15 cellular contexts compared by ENCODE assay signal in genomic region chr11:75603791-75604736, GRCh38. TPM values are rescaled to one million over a fixed set of nuclear protein-coding genes. Genes with fewer than 3 reads are reported as not detected.
DNase-seq lines count a peak whose midpoint lies in the region; ATAC-seq, FAIRE-seq and TF ChIP-seq lines count a peak whose summit lies in the region.
"Had no signal": no experiment of that assay in that cellular context is flagged by ENCODE, and none has a peak within 500 bp of the region (broad histone marks: within the 10 kb centered on the region; RNA-seq: fewer than 3 reads in every experiment).

No MANE protein-coding gene starts in this region.

- ATAC-seq in GM21381 (IDR thresholded peaks at IDR 0.05; ENCODE audit: unreplicated experiment) = no peak

- H3K4me3 ChIP-seq in adipocyte (ENCODE audit: low read length) (peak overlapping the region; percentile 20), foreskin fibroblast (ENCODE audit: low read depth in 1 of 2, low read length in 2 of 2) (peak overlapping the region in 1 of 2 donors; percentile 7), lower leg skin (ENCODE audit: low read depth, poor library complexity, severe bottlenecking) (no peak overlapping the region)
- H3K4me3 ChIP-seq: esophagus muscularis mucosa, uterus had no signal

- no peak for TF ChIP-seq CTCF in foreskin fibroblast (IDR thresholded peaks at IDR 0.05; ENCODE audit: low read depth, low read length)
- TF ChIP-seq CTCF in lower leg skin (IDR thresholded peaks at IDR 0.05) = no peak

- H3K9ac ChIP-seq in adipocyte (ENCODE audit: low read length) = peak overlapping the region; percentile 16

- H3K9me3 ChIP-seq in adipocyte (ENCODE audit: control insufficient read depth, low read length) = no peaks in the 10 kb centered on the region
- H3K9me3 ChIP-seq: esophagus muscularis mucosa, uterus had no signal

- intact Hi-C loops in lower leg skin (cut with DNase I; ENCODE audit: low total_unique reads) = no loop called here

- DNase-seq in NOMO-1 treated with DMSO at 0.1 percent for 48 hours (lab: John Stamatoyannopoulos, UW; ENCODE audit: unreplicated experiment) = peak; percentile 23
- no peak for DNase-seq in NOMO-1 treated with dmso at 0.1 percent for 144 hours (lab: John Stamatoyannopoulos, UW; ENCODE audit: unreplicated experiment)
- DNase-seq in adipocyte (ENCODE audit: low read depth) = peak; percentile 90
- DNase-seq in foreskin fibroblast = peak; percentile 92 to 95
- DNase-seq in urothelium cell line (ENCODE audit: low spot score) = peak; percentile 52
- DNase-seq in lower leg skin (ENCODE audit: low spot score in 2 of 2) = no peak
- DNase-seq in GM12892 (ENCODE audit: insufficient read length) = no peak
- DNase-seq: activated naive CD8-positive, alpha-beta T cell treated with anti-CD3 and anti-CD28 coated beads for 36 hours; AML-193; mesendoderm; MM.1S; NCI-H526 treated with DMSO at 0.1 percent for 48 hours; uterus had no signal

- H3K36me3 ChIP-seq in adipocyte (ENCODE audit: control insufficient read depth, insufficient read depth, low read length, severe bottlenecking) = no peaks in the 10 kb centered on the region
- H3K36me3 ChIP-seq: uterus had no signal

- WGBS in lower leg skin, 2 donors = 75 to 76% methylated on average over 16 of the region's 16 CpGs

- TF ChIP-seq POLR2A in lower leg skin (IDR thresholded peaks at IDR 0.05) (no peak), GM12892 (IDR thresholded peaks at IDR 0.05; ENCODE audit: low read depth, low read length) (no peak)

- H3K4me1 ChIP-seq in adipocyte (ENCODE audit: control insufficient read depth, insufficient read depth, low read length) = peaks cover 27% of the 10 kb centered on the region
- H3K4me1 ChIP-seq: esophagus muscularis mucosa, uterus had no signal

- FAIRE-seq in urothelium cell line (lab: Jason Lieb, UNC) (no peak), GM12892 (lab: Jason Lieb, UNC) (no peak)

- H3K27me3 ChIP-seq in adipocyte (replicated peaks; ENCODE audit: control insufficient read depth, insufficient read depth, low read length) = no peaks in the 10 kb centered on the region
- H3K27me3 ChIP-seq: esophagus muscularis mucosa, uterus had no signal

RNA-seq across cellular contexts. Expression of gene SERPINH1, which starts 42.0 kb away (rescaled TPM):
- 100 to 1,000 TPM in 2 of 4 donors, 10 to 100 TPM in 2; 73.3 to 116 (median 94.3) TPM for total RNA-seq in lower leg skin
- polyA plus RNA-seq in GM12892 (2012; ENCODE audit: missing spikeins) = 10.9 TPM

Comparison
In these comparisons a context has a peak if more than half of its experiments do, and no peak if none do; other contexts are left out.
1. DNase-seq: peak in NOMO-1 treated with DMSO at 0.1 percent for 48 hours (single experiment), adipocyte (single experiment), foreskin fibroblast (2 of 2) and urothelium cell line (single experiment); none in NOMO-1 treated with dmso at 0.1 percent for 144 hours (single experiment), lower leg skin (0 of 2) and GM12892 (single experiment).